In the genomic region with DNA sequence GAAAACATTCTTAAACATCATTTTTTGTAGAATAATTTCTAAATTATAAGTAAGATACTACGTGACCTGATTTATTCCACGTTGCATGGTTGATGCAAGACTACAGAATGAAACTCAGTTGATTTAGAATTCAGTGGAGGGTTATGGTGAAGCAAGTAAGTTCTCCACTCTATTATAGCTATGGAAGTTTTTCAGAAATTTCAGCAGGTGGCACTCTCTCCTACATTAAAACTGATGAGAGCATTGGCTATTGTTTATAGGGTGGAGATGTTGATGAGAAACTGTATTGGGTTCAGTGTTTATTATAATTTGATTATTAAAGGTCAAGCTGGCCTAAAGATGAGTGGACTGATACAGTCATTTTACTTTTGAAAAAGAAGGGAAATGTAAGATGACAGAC, we compare ENCODE assay signal across 1 cellular context.
TF ChIP-seq lines count a peak whose summit lies in the region.

No MANE protein-coding gene starts in this region.

TF ChIP-seq in GM23338, 12 proteins besides CTCF, POLR2A, EP300 and RAD21 (continued from another document):
- TF ChIP-seq, protein P1, sequence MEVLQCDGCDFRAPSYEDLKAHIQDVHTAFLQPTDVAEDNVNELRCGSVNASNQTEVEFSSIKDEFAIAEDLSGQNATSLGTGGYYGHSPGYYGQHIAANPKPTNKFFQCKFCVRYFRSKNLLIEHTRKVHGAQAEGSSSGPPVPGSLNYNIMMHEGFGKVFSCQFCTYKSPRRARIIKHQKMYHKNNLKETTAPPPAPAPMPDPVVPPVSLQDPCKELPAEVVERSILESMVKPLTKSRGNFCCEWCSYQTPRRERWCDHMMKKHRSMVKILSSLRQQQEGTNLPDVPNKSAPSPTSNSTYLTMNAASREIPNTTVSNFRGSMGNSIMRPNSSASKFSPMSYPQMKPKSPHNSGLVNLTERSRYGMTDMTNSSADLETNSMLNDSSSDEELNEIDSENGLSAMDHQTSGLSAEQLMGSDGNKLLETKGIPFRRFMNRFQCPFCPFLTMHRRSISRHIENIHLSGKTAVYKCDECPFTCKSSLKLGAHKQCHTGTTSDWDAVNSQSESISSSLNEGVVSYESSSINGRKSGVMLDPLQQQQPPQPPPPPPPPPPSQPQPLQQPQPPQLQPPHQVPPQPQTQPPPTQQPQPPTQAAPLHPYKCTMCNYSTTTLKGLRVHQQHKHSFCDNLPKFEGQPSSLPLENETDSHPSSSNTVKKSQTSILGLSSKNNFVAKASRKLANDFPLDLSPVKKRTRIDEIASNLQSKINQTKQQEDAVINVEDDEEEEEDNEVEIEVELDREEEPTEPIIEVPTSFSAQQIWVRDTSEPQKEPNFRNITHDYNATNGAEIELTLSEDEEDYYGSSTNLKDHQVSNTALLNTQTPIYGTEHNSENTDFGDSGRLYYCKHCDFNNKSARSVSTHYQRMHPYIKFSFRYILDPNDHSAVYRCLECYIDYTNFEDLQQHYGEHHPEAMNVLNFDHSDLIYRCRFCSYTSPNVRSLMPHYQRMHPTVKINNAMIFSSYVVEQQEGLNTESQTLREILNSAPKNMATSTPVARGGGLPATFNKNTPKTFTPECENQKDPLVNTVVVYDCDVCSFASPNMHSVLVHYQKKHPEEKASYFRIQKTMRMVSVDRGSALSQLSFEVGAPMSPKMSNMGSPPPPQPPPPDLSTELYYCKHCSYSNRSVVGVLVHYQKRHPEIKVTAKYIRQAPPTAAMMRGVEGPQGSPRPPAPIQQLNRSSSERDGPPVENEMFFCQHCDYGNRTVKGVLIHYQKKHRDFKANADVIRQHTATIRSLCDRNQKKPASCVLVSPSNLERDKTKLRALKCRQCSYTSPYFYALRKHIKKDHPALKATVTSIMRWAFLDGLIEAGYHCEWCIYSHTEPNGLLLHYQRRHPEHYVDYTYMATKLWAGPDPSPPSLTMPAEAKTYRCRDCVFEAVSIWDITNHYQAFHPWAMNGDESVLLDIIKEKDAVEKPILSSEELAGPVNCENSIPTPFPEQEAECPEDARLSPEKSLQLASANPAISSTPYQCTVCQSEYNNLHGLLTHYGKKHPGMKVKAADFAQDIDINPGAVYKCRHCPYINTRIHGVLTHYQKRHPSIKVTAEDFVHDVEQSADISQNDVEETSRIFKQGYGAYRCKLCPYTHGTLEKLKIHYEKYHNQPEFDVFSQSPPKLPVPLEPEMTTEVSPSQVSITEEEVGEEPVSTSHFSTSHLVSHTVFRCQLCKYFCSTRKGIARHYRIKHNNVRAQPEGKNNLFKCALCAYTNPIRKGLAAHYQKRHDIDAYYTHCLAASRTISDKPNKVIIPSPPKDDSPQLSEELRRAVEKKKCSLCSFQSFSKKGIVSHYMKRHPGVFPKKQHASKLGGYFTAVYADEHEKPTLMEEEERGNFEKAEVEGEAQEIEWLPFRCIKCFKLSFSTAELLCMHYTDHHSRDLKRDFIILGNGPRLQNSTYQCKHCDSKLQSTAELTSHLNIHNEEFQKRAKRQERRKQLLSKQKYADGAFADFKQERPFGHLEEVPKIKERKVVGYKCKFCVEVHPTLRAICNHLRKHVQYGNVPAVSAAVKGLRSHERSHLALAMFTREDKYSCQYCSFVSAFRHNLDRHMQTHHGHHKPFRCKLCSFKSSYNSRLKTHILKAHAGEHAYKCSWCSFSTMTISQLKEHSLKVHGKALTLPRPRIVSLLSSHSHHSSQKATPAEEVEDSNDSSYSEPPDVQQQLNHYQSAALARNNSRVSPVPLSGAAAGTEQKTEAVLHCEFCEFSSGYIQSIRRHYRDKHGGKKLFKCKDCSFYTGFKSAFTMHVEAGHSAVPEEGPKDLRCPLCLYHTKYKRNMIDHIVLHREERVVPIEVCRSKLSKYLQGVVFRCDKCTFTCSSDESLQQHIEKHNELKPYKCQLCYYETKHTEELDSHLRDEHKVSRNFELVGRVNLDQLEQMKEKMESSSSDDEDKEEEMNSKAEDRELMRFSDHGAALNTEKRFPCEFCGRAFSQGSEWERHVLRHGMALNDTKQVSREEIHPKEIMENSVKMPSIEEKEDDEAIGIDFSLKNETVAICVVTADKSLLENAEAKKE (CRISPR knock-in tag; IDR thresholded peaks at IDR 0.05), result no peak
